Comparison of ENCODE assay signal across 29 cellular contexts in the genomic region with DNA sequence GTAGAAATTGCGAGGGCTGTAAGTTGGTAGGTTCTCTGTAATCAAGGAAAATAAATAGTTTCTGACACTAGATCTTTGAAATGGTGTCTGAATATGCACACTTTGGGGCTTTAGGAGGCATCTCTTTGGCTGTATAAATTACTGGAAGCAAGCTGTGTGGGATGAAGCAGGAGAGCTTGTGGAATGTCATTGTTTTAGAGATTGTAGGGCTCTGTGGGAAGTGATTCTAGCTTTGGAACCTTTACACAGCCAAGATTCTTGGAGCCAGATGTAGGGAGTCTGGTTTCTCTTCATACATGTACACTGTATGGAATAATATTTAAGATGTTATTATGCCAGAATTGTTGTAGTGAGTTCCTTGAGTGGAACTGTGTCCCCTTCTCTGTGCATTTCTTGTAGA.
"Had no signal": no experiment of that assay in that cellular context is flagged by ENCODE, and none has a peak within 500 bp of the region (broad histone marks: within the 10 kb centered on the region; RNA-seq: fewer than 3 reads in every experiment).

No MANE protein-coding gene starts in this region.

- H3K4me3 Mint-ChIP-seq: activated B cell treated with CpG ODN at 0.5 μM for 24 hours; activated CD4-positive, alpha-beta memory T cell treated with anti-CD3 and anti-CD28 coated beads for 36 hours; activated CD4-positive, alpha-beta T cell treated with anti-CD3 and anti-CD28 coated beads, Interleukin-2, amount 10 ng/mL, durations not matched to agents 7 days and 5 days; activated naive CD8-positive, alpha-beta T cell; activated T-cell treated with anti-CD3 and anti-CD28 coated beads, Interleukin-2, amount 50 U/mL, for 4 hours; central memory CD8-positive, alpha-beta T cell; T-cell had no signal

- H3K4me3 ChIP-seq: breast epithelium, SK-N-MC had no signal

- DNase-seq: activated B cell treated with CpG ODN at 0.5 μM for 24 hours; activated CD4-positive, alpha-beta memory T cell treated with anti-CD3 and anti-CD28 coated beads for 36 hours; activated CD4-positive, alpha-beta T cell treated with anti-CD3 and anti-CD28 coated beads for 1 hour; activated CD4-positive, alpha-beta T cell treated with anti-CD3 and anti-CD28 coated beads, Interleukin-2, amount 10 ng/mL, durations not matched to agents 7 days and 5 days; activated CD8-positive, alpha-beta memory T cell treated with anti-CD3 and anti-CD28 coated beads for 24 hours; activated effector memory CD4-positive, alpha-beta T cell treated with anti-CD3 and anti-CD28 coated beads, Interleukin-2, amount 50 U/mL, for 16 hours; activated naive CD4-positive, alpha-beta T cell treated with Interleukin-2 at 50 U/mL for 16 hours; activated T-cell treated with anti-CD3 and anti-CD28 coated beads, Interleukin-2, amount 50 U/mL, for 4 hours; amygdala; KG1; NCI-H1092 treated with DMSO at 0.1 percent for 48 hours; NCI-H1417 treated with DMSO at 0.1 percent for 48 hours; NCI-H1694; NCI-H2029; NCI-H2107; NCI-H2171 treated with DMSO at 0.1 percent for 48 hours; NCI-H226; NCI-H526; NCI-H774; OCI-M1; RPMI8226; T-cell; T-helper 2 cell; T1000 had no signal

- H3K9me3 ChIP-seq: breast epithelium had no signal

- H3K4me1 Mint-ChIP-seq: activated B cell treated with CpG ODN at 0.5 μM for 24 hours; activated CD4-positive, alpha-beta T cell treated with anti-CD3 and anti-CD28 coated beads, Interleukin-2, amount 10 ng/mL, durations not matched to agents 7 days and 5 days; central memory CD8-positive, alpha-beta T cell; T-cell had no signal

- FAIRE-seq: TTC549 had no signal

- H3K36me3 ChIP-seq: breast epithelium had no signal

- H3K36me3 Mint-ChIP-seq: activated CD4-positive, alpha-beta memory T cell treated with anti-CD3 and anti-CD28 coated beads for 36 hours; activated naive CD8-positive, alpha-beta T cell; T-cell had no signal

- H3K27me3 ChIP-seq: breast epithelium had no signal

- H3K4me1 ChIP-seq: breast epithelium had no signal

- H3K27ac Mint-ChIP-seq: activated B cell treated with CpG ODN at 0.5 μM for 24 hours; activated CD4-positive, alpha-beta memory T cell treated with anti-CD3 and anti-CD28 coated beads for 36 hours; activated CD4-positive, alpha-beta T cell treated with anti-CD3 and anti-CD28 coated beads, Interleukin-2, amount 10 ng/mL, durations not matched to agents 7 days and 5 days; activated naive CD8-positive, alpha-beta T cell; T-cell had no signal

- H3K27ac ChIP-seq: breast epithelium, SK-N-MC had no signal

- H3K27me3 Mint-ChIP-seq: activated B cell treated with CpG ODN at 0.5 μM for 24 hours; activated CD4-positive, alpha-beta memory T cell treated with anti-CD3 and anti-CD28 coated beads for 36 hours; activated CD4-positive, alpha-beta T cell treated with anti-CD3 and anti-CD28 coated beads, Interleukin-2, amount 10 ng/mL, durations not matched to agents 7 days and 5 days; central memory CD8-positive, alpha-beta T cell; T-cell had no signal
